ENCODE assay signal across 2 cellular contexts in genomic region chr17:36640836-36641235, GRCh38.
TF ChIP-seq lines count a peak whose summit lies in the region.

No MANE protein-coding gene starts in this region.

TF ChIP-seq in GM23338, 12 proteins besides CTCF, POLR2A, EP300 and RAD21:
- TF ChIP-seq EZH2phosphoT487 (IDR thresholded peaks at IDR 0.05; ENCODE audit: unreplicated experiment) = no peak
- TF ChIP-seq EZH2 (IDR thresholded peaks at IDR 0.05; ENCODE audit: low read depth, unreplicated experiment) = no peak
- TF ChIP-seq REST (IDR thresholded peaks at IDR 0.05; ENCODE audit: unreplicated experiment) = no peak
- no peak for TF ChIP-seq ZNF462 (CRISPR knock-in tag; IDR thresholded peaks at IDR 0.05)
- TF ChIP-seq CREB1 (CRISPR knock-in tag; IDR thresholded peaks at IDR 0.05; ENCODE audit: low read depth) = no peak
- no peak for TF ChIP-seq STAT1 (IDR thresholded peaks at IDR 0.05; ENCODE audit: unreplicated experiment)
- no peak for TF ChIP-seq JUNB (IDR thresholded peaks at IDR 0.05; ENCODE audit: unreplicated experiment)
- TF ChIP-seq ETS1 (IDR thresholded peaks at IDR 0.05) = no peak
- no peak for TF ChIP-seq POLR2AphosphoS5 (IDR thresholded peaks at IDR 0.05; ENCODE audit: low read depth)
- no peak for TF ChIP-seq ZNF331 (CRISPR knock-in tag; IDR thresholded peaks at IDR 0.05; ENCODE audit: low read depth)
- TF ChIP-seq ZNF114 (CRISPR knock-in tag; IDR thresholded peaks at IDR 0.05) = no peak
- no peak for TF ChIP-seq NANOG (IDR thresholded peaks at IDR 0.05; ENCODE audit: borderline replicate concordance)

TF ChIP-seq in WTC11, 78 proteins besides CTCF, POLR2A, EP300 and RAD21 (continued from another document):
- TF ChIP-seq FOXP4 (CRISPR knock-in tag; IDR thresholded peaks at IDR 0.05) (no peak), ZNF219 (CRISPR knock-in tag; IDR thresholded peaks at IDR 0.05; ENCODE audit: borderline replicate concordance) (no peak), FOXJ3 (CRISPR knock-in tag; IDR thresholded peaks at IDR 0.05; ENCODE audit: borderline replicate concordance) (no peak), CDX4 (CRISPR knock-in tag; IDR thresholded peaks at IDR 0.05; ENCODE audit: borderline replicate concordance) (no peak), KAT7 (CRISPR knock-in tag; IDR thresholded peaks at IDR 0.05; ENCODE audit: borderline replicate concordance) (no peak), AFF4 (CRISPR knock-in tag; IDR thresholded peaks at IDR 0.05; ENCODE audit: borderline replicate concordance) (no peak), ZNF396 (CRISPR knock-in tag; IDR thresholded peaks at IDR 0.05; ENCODE audit: borderline replicate concordance) (no peak), E2F4 (CRISPR knock-in tag; IDR thresholded peaks at IDR 0.05; ENCODE audit: borderline replicate concordance, low read depth) (no peak), TP53 (CRISPR knock-in tag; IDR thresholded peaks at IDR 0.05) (no peak), MLX (CRISPR knock-in tag; IDR thresholded peaks at IDR 0.05) (no peak), ZBTB21 (CRISPR knock-in tag; IDR thresholded peaks at IDR 0.05; ENCODE audit: borderline replicate concordance) (no peak), FOXK1 (CRISPR knock-in tag; IDR thresholded peaks at IDR 0.05) (no peak), ATF3 (CRISPR knock-in tag; conservative IDR thresholded peaks at IDR 0.05) (no peak), AR (CRISPR knock-in tag; IDR thresholded peaks at IDR 0.05) (no peak), PREB (CRISPR knock-in tag; IDR thresholded peaks at IDR 0.05; ENCODE audit: borderline replicate concordance) (no peak), ZNF532 (CRISPR knock-in tag; IDR thresholded peaks at IDR 0.05; ENCODE audit: borderline replicate concordance) (no peak), CREM (CRISPR knock-in tag; IDR thresholded peaks at IDR 0.05) (no peak)
TF ChIP-seq in WTC11: peak in this region for 0.
